In the genomic region with DNA sequence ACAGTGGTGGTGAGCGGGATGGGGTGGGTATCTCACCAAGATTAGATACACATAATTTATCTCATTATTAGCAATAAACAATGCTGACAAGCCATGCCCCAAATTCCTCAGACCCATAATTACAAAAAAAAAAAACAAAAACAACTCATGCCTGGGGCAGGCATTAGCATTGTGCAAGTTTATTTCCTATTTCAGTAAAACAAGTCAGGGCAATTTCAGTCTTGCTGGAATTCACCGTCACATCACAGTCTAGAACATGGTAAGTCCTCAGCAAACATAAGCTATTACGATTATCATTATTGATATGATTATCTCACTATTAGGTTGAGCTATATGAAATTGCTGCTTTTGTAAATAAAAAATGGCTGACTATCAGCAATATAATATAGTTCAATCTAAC, we compare ENCODE assay signal across 26 cellular contexts.
"Had no signal": no experiment of that assay in that cellular context is flagged by ENCODE, and none has a peak within 500 bp of the region (broad histone marks: within the 10 kb centered on the region; RNA-seq: fewer than 3 reads in every experiment).

No MANE protein-coding gene starts in this region.

- ATAC-seq: mucosa of descending colon; naive thymus-derived CD4-positive, alpha-beta T cell; natural killer cell treated with Interleukin-12 subunit alpha and Interleukin-12 subunit beta and Interleukin-15 and Interleukin-18, amount 100 ng/mL, for 72 hours; right lobe of liver; stimulated activated naive B cell treated with anti-CD40 and anti-IgM and Interleukin-4, amounts not matched to agents 10 μg/mL and 1 μg/mL and 100 μg/mL, for 72 hours; stimulated activated naive CD8-positive, alpha-beta T cell treated with anti-CD3 and anti-CD28 coated beads, Interleukin-15, Interleukin-2, amounts not matched to agents 100 U/mL and 50 U/mL, for 24 hours had no signal

- H3K36me3 ChIP-seq: left ventricle myocardium inferior, ovary, right atrium auricular region, right lobe of liver, stomach, thyroid gland, transverse colon, upper lobe of left lung, vagina had no signal

- H3K36me3 Mint-ChIP-seq: immature natural killer cell; stimulated activated naive B cell treated with anti-CD40 and anti-IgM and Interleukin-4, amounts not matched to agents 10 μg/mL and 1 μg/mL and 100 μg/mL, for 72 hours had no signal

- H3K27me3 ChIP-seq: ovary, right atrium auricular region, right lobe of liver, stomach, testis, thyroid gland, transverse colon, upper lobe of left lung, vagina had no signal

- DNase-seq: hypothalamus; immature natural killer cell; left ventricle myocardium inferior; midbrain; mucosa of descending colon; naive thymus-derived CD4-positive, alpha-beta T cell; ovary; right lobe of liver; stimulated activated CD4-positive, alpha-beta T cell treated with anti-CD3 and anti-CD28 coated beads, Interleukin-1b, Interleukin-23, amount 100 ng/mL, for 48 hours; stimulated activated CD4-positive, alpha-beta T cell treated with anti-CD3 and anti-CD28 coated beads, Interleukin-2, amount 100 ng/mL, for 48 hours; stimulated activated CD4-positive, alpha-beta T cell treated with anti-CD3 and anti-CD28 coated beads, Interleukin-4, amount 100 ng/mL, for 4 hours; stimulated activated CD8-positive, alpha-beta memory T cell treated with anti-CD3 and anti-CD28 coated beads, Interleukin-4, amount 100 ng/mL, for 48 hours; stimulated activated naive B cell treated with anti-CD40 and anti-IgM and Interleukin-4, amounts not matched to agents 10 μg/mL and 1 μg/mL and 100 μg/mL, for 72 hours; stimulated activated naive CD8-positive, alpha-beta T cell treated with anti-CD3 and anti-CD28 coated beads, Interleukin-15, Interleukin-2, amounts not matched to agents 100 U/mL and 50 U/mL, for 24 hours; stomach; testis; thyroid gland; transverse colon; upper lobe of left lung had no signal

- H3K4me1 ChIP-seq: left ventricle myocardium inferior, right atrium auricular region, right lobe of liver, stomach, testis, thyroid gland, transverse colon, upper lobe of left lung, vagina had no signal

- H3K4me1 Mint-ChIP-seq: memory B cell; stimulated activated naive B cell treated with anti-CD40 and anti-IgM and Interleukin-4, amounts not matched to agents 10 μg/mL and 1 μg/mL and 100 μg/mL, for 72 hours had no signal

- H3K27ac ChIP-seq: left ventricle myocardium inferior, ovary, right atrium auricular region, right lobe of liver, stomach, testis, thyroid gland, transverse colon, upper lobe of left lung, vagina had no signal

- H3K9me3 ChIP-seq: mucosa of descending colon, ovary, right lobe of liver, stomach, testis, thyroid gland, transverse colon, upper lobe of left lung, vagina had no signal

- H3K4me3 Mint-ChIP-seq: immature natural killer cell; memory B cell; naive thymus-derived CD4-positive, alpha-beta T cell; natural killer cell treated with Interleukin-12 subunit alpha and Interleukin-12 subunit beta and Interleukin-15 and Interleukin-18, amount 100 ng/mL, for 72 hours; stimulated activated naive B cell treated with anti-CD40 and anti-IgM and Interleukin-4, amounts not matched to agents 10 μg/mL and 1 μg/mL and 100 μg/mL, for 72 hours had no signal

- H3K4me2 ChIP-seq: smooth muscle cell had no signal

- H3K27ac Mint-ChIP-seq: immature natural killer cell; memory B cell; naive thymus-derived CD4-positive, alpha-beta T cell; natural killer cell treated with Interleukin-12 subunit alpha and Interleukin-12 subunit beta and Interleukin-15 and Interleukin-18, amount 100 ng/mL, for 72 hours; progenitor cell of endocrine pancreas; stimulated activated naive B cell treated with anti-CD40 and anti-IgM and Interleukin-4, amounts not matched to agents 10 μg/mL and 1 μg/mL and 100 μg/mL, for 72 hours had no signal

- H3K27me3 Mint-ChIP-seq: natural killer cell treated with Interleukin-12 subunit alpha and Interleukin-12 subunit beta and Interleukin-15 and Interleukin-18, amount 100 ng/mL, for 72 hours; progenitor cell of endocrine pancreas had no signal

- H3K4me3 ChIP-seq: left ventricle myocardium inferior, lung, mucosa of descending colon, ovary, right atrium auricular region, right lobe of liver, smooth muscle cell, stomach, testis, thyroid gland, transverse colon, upper lobe of left lung, vagina had no signal

- H3K9me3 Mint-ChIP-seq: immature natural killer cell; natural killer cell treated with Interleukin-12 subunit alpha and Interleukin-12 subunit beta and Interleukin-15 and Interleukin-18, amount 100 ng/mL, for 72 hours had no signal
